Comparison of ENCODE assay signal across 1 cellular context in the genomic region with DNA sequence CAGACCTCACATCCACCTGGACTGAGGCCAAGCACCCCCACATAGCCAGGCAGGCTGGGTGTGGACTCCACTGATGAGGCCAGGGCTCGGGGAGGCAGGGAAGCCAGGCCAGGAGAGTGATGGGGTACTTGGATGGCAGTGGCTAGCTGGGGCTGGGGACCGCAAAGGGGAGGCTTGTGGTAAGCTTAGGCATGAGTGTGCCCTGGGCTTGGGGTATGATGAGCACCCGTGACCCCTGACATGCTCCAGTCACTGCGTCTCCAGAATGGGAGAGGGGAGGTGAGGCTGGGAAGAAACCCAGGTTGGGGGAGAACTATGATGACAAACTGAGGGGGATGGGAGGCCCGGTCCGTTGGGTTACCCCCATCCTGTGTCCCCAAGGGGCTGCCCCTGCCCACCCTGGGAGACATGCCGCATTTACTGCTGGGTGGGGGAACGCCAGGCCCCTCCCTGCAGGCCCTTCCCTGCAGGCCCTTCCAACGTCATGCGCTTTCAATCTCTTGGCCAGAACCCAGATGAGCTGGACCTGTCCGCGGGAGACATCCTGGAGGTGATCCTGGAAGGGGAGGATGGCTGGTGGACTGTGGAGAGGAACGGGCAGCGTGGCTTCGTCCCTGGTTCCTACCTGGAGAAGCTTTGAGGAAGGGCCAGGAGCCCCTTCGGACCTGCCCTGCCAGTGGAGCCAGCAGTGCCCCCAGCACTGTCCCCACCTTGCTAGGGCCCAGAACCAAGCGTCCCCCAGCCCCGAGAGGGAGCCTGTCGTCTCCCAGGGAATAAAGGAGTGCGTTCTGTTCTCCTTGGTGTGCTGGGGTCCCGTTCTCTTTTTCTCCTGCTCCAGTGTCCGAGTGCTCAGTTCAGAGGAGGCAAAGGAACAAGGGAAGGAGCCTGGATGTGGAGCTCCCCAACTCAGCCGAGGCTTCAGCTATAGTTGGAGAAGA.
TF ChIP-seq lines count a peak whose summit lies in the region.

No MANE protein-coding gene starts in this region.

TF ChIP-seq in GM23338, 12 proteins besides CTCF, POLR2A, EP300 and RAD21:
- TF ChIP-seq EZH2phosphoT487 (IDR thresholded peaks at IDR 0.05; ENCODE audit: unreplicated experiment): no peak
- TF ChIP-seq ZNF114 (CRISPR knock-in tag; IDR thresholded peaks at IDR 0.05): no peak
- no peak for TF ChIP-seq EZH2 (IDR thresholded peaks at IDR 0.05; ENCODE audit: low read depth, unreplicated experiment)
- no peak for TF ChIP-seq NANOG (IDR thresholded peaks at IDR 0.05; ENCODE audit: borderline replicate concordance)
- TF ChIP-seq, protein P1, sequence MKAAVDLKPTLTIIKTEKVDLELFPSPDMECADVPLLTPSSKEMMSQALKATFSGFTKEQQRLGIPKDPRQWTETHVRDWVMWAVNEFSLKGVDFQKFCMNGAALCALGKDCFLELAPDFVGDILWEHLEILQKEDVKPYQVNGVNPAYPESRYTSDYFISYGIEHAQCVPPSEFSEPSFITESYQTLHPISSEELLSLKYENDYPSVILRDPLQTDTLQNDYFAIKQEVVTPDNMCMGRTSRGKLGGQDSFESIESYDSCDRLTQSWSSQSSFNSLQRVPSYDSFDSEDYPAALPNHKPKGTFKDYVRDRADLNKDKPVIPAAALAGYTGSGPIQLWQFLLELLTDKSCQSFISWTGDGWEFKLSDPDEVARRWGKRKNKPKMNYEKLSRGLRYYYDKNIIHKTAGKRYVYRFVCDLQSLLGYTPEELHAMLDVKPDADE (IDR thresholded peaks at IDR 0.05): no peak
- TF ChIP-seq, protein P2, sequence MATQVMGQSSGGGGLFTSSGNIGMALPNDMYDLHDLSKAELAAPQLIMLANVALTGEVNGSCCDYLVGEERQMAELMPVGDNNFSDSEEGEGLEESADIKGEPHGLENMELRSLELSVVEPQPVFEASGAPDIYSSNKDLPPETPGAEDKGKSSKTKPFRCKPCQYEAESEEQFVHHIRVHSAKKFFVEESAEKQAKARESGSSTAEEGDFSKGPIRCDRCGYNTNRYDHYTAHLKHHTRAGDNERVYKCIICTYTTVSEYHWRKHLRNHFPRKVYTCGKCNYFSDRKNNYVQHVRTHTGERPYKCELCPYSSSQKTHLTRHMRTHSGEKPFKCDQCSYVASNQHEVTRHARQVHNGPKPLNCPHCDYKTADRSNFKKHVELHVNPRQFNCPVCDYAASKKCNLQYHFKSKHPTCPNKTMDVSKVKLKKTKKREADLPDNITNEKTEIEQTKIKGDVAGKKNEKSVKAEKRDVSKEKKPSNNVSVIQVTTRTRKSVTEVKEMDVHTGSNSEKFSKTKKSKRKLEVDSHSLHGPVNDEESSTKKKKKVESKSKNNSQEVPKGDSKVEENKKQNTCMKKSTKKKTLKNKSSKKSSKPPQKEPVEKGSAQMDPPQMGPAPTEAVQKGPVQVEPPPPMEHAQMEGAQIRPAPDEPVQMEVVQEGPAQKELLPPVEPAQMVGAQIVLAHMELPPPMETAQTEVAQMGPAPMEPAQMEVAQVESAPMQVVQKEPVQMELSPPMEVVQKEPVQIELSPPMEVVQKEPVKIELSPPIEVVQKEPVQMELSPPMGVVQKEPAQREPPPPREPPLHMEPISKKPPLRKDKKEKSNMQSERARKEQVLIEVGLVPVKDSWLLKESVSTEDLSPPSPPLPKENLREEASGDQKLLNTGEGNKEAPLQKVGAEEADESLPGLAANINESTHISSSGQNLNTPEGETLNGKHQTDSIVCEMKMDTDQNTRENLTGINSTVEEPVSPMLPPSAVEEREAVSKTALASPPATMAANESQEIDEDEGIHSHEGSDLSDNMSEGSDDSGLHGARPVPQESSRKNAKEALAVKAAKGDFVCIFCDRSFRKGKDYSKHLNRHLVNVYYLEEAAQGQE (IDR thresholded peaks at IDR 0.05; ENCODE audit: unreplicated experiment): no peak
- TF ChIP-seq, protein P3, sequence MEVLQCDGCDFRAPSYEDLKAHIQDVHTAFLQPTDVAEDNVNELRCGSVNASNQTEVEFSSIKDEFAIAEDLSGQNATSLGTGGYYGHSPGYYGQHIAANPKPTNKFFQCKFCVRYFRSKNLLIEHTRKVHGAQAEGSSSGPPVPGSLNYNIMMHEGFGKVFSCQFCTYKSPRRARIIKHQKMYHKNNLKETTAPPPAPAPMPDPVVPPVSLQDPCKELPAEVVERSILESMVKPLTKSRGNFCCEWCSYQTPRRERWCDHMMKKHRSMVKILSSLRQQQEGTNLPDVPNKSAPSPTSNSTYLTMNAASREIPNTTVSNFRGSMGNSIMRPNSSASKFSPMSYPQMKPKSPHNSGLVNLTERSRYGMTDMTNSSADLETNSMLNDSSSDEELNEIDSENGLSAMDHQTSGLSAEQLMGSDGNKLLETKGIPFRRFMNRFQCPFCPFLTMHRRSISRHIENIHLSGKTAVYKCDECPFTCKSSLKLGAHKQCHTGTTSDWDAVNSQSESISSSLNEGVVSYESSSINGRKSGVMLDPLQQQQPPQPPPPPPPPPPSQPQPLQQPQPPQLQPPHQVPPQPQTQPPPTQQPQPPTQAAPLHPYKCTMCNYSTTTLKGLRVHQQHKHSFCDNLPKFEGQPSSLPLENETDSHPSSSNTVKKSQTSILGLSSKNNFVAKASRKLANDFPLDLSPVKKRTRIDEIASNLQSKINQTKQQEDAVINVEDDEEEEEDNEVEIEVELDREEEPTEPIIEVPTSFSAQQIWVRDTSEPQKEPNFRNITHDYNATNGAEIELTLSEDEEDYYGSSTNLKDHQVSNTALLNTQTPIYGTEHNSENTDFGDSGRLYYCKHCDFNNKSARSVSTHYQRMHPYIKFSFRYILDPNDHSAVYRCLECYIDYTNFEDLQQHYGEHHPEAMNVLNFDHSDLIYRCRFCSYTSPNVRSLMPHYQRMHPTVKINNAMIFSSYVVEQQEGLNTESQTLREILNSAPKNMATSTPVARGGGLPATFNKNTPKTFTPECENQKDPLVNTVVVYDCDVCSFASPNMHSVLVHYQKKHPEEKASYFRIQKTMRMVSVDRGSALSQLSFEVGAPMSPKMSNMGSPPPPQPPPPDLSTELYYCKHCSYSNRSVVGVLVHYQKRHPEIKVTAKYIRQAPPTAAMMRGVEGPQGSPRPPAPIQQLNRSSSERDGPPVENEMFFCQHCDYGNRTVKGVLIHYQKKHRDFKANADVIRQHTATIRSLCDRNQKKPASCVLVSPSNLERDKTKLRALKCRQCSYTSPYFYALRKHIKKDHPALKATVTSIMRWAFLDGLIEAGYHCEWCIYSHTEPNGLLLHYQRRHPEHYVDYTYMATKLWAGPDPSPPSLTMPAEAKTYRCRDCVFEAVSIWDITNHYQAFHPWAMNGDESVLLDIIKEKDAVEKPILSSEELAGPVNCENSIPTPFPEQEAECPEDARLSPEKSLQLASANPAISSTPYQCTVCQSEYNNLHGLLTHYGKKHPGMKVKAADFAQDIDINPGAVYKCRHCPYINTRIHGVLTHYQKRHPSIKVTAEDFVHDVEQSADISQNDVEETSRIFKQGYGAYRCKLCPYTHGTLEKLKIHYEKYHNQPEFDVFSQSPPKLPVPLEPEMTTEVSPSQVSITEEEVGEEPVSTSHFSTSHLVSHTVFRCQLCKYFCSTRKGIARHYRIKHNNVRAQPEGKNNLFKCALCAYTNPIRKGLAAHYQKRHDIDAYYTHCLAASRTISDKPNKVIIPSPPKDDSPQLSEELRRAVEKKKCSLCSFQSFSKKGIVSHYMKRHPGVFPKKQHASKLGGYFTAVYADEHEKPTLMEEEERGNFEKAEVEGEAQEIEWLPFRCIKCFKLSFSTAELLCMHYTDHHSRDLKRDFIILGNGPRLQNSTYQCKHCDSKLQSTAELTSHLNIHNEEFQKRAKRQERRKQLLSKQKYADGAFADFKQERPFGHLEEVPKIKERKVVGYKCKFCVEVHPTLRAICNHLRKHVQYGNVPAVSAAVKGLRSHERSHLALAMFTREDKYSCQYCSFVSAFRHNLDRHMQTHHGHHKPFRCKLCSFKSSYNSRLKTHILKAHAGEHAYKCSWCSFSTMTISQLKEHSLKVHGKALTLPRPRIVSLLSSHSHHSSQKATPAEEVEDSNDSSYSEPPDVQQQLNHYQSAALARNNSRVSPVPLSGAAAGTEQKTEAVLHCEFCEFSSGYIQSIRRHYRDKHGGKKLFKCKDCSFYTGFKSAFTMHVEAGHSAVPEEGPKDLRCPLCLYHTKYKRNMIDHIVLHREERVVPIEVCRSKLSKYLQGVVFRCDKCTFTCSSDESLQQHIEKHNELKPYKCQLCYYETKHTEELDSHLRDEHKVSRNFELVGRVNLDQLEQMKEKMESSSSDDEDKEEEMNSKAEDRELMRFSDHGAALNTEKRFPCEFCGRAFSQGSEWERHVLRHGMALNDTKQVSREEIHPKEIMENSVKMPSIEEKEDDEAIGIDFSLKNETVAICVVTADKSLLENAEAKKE (CRISPR knock-in tag; IDR thresholded peaks at IDR 0.05): no peak
- TF ChIP-seq ZNF331 (CRISPR knock-in tag; IDR thresholded peaks at IDR 0.05; ENCODE audit: low read depth): no peak
- TF ChIP-seq CREB1 (CRISPR knock-in tag; IDR thresholded peaks at IDR 0.05; ENCODE audit: low read depth): no peak
- TF ChIP-seq STAT1 (IDR thresholded peaks at IDR 0.05; ENCODE audit: unreplicated experiment): no peak
- no peak for TF ChIP-seq POLR2AphosphoS5 (IDR thresholded peaks at IDR 0.05; ENCODE audit: low read depth)
TF ChIP-seq in GM23338: peak in this region for 0.
